18 cellular contexts compared by ENCODE assay signal in genomic region chr16:35745191-35745590, GRCh38.
DNase-seq lines count a peak whose midpoint lies in the region; ATAC-seq, FAIRE-seq and TF ChIP-seq lines count a peak whose summit lies in the region.
"Had no signal": no experiment of that assay in that cellular context is flagged by ENCODE, and none has a peak within 500 bp of the region (broad histone marks: within the 10 kb centered on the region; RNA-seq: fewer than 3 reads in every experiment).

No MANE protein-coding gene starts in this region.

- H3K9me2 ChIP-seq in HCT116 (ENCODE audit: insufficient read depth) = no peaks in the 10 kb centered on the region

- H3K9ac ChIP-seq in HCT116 (ENCODE audit: low read length) = no peak overlapping the region; the same call in 1 of the 2 replicates

- no peaks in the 10 kb centered on the region for H4K20me1 ChIP-seq in HCT116 (ENCODE audit: insufficient read depth)

- peak overlapping the region; percentile 52 for H3K27ac ChIP-seq in HCT116 (ENCODE audit: low read depth, low read length)
- H3K27ac ChIP-seq: C4-2B had no signal

- intact Hi-C loops in HCT116 (cut with micrococcal nuclease) = no loop called here

- ATAC-seq in HCT116 = peak; percentile 47
- no peak for ATAC-seq in GM21381 (IDR thresholded peaks at IDR 0.05; ENCODE audit: unreplicated experiment)
- ATAC-seq in stimulated activated effector memory CD8-positive, alpha-beta T cell treated with anti-CD3 and anti-CD28 coated beads, Interleukin-12 subunit alpha, Interleukin-12 subunit beta, amount 100 ng/mL, for 72 hours = no peak

- no peak for TF ChIP-seq POLR2A in HCT116 (IDR thresholded peaks at IDR 0.05; ENCODE audit: borderline replicate concordance, extremely low read depth, insufficient read depth, insufficient read length)

- no peaks in the 10 kb centered on the region for H3K36me3 ChIP-seq in HCT116 (ENCODE audit: control insufficient read depth in 1 of 2, insufficient read depth in 2 of 2, low read length in 2 of 2)
- no peaks in the 10 kb centered on the region for H3K36me3 ChIP-seq in H7 (replicated peaks; ENCODE audit: control insufficient read depth, insufficient read depth, low read length)
- H3K36me3 ChIP-seq: BE2C had no signal

- H3K4me2 ChIP-seq in HCT116 (ENCODE audit: low read length) = peak overlapping the region; percentile 62

- H3K4me3 ChIP-seq in HCT116 (replicated peaks in 1 of 2; ENCODE audit: low read depth in 1 of 2, low read length in 2 of 2) (peak overlapping the region in 1 of 2 experiments; percentile 21; a peak in 2 of 4 replicates), epithelial cell of proximal tubule (ENCODE audit: low read depth, low read length) (peak overlapping the region; percentile 35), H7 (ENCODE audit: insufficient read depth, low read depth, low read length) (no peak overlapping the region)

- no peaks in the 10 kb centered on the region for H3K36me3 Mint-ChIP-seq in stimulated activated effector memory CD8-positive, alpha-beta T cell treated with anti-CD3 and anti-CD28 coated beads, Interleukin-12 subunit alpha, Interleukin-12 subunit beta, amount 100 ng/mL, for 72 hours

- POLR2A ChIA-PET in HCT116 (lab: Charles Lee) = no interaction called here

- no peak overlapping the region for H3K27ac Mint-ChIP-seq in stimulated activated effector memory CD8-positive, alpha-beta T cell treated with anti-CD3 and anti-CD28 coated beads, Interleukin-12 subunit alpha, Interleukin-12 subunit beta, amount 100 ng/mL, for 72 hours
- H3K27ac Mint-ChIP-seq: CD4-positive, alpha-beta memory T cell had no signal

- DNase-seq in HCT116 (ENCODE audit: low read depth, low spot score) (no peak), RCC 7860 (ENCODE audit: low spot score) (peak; percentile 74), epithelial cell of proximal tubule (ENCODE audit: low read depth) (peak; percentile 57), renal cortical epithelial cell (ENCODE audit: low read depth) (peak; percentile 78), H7 (no peak)
- no peak for DNase-seq in stimulated activated effector memory CD8-positive, alpha-beta T cell treated with anti-CD3 and anti-CD28 coated beads, Interleukin-12 subunit alpha, Interleukin-12 subunit beta, amount 100 ng/mL, for 72 hours (ENCODE audit: low spot score in 2 of 2)
- DNase-seq: BE2C; CD4-positive, alpha-beta memory T cell; DMS153; DND-41; GDM1; HCEC 1CT had no signal

- BruUV-seq in HCT116 (replicated peaks; lab: Mats Ljungman, UMichigan) = no TSS peak

- CTCF ChIA-PET in HCT116 (lab: Charles Lee) = no interaction called here

- peaks cover 52% of the 10 kb centered on the region for H3K9me3 Mint-ChIP-seq in stimulated activated effector memory CD8-positive, alpha-beta T cell treated with anti-CD3 and anti-CD28 coated beads, Interleukin-12 subunit alpha, Interleukin-12 subunit beta, amount 100 ng/mL, for 72 hours

- no peaks in the 10 kb centered on the region for H3K4me1 Mint-ChIP-seq in stimulated activated effector memory CD8-positive, alpha-beta T cell treated with anti-CD3 and anti-CD28 coated beads, Interleukin-12 subunit alpha, Interleukin-12 subunit beta, amount 100 ng/mL, for 72 hours
- H3K4me1 Mint-ChIP-seq: CD4-positive, alpha-beta memory T cell had no signal

- peaks cover 2 to 23% of the 10 kb centered on the region in 2 experiments; a peak in 2 of 4 replicates for H3K4me1 ChIP-seq in HCT116 (ENCODE audit: control insufficient read depth in 1 of 2, insufficient read depth in 2 of 2, low read length in 2 of 2)
- H3K4me1 ChIP-seq: BE2C had no signal

- H3K79me2 ChIP-seq in HCT116 (ENCODE audit: insufficient read depth, low read length) = no peaks in the 10 kb centered on the region

- TF ChIP-seq CTCF in HCT116 (IDR thresholded peaks at IDR 0.05 in 2 of 3, conservative IDR thresholded peaks at IDR 0.05 in 1 of 3; ENCODE audit: borderline replicate concordance in 1 of 3, insufficient read depth in 1 of 3, low read depth in 2 of 3, low read length in 2 of 3) (no peak), epithelial cell of proximal tubule (conservative IDR thresholded peaks at IDR 0.05; ENCODE audit: low read depth, low read length) (no peak)

- H3K9me3 ChIP-seq in HCT116 (ENCODE audit: control insufficient read depth in 1 of 2, insufficient read depth in 1 of 2, low read depth in 1 of 2, low read length in 2 of 2) = no peaks in the 10 kb centered on the region
- H3K9me3 ChIP-seq: BE2C had no signal

- no peak overlapping the region for H3K4me3 Mint-ChIP-seq in stimulated activated effector memory CD8-positive, alpha-beta T cell treated with anti-CD3 and anti-CD28 coated beads, Interleukin-12 subunit alpha, Interleukin-12 subunit beta, amount 100 ng/mL, for 72 hours
- H3K4me3 Mint-ChIP-seq: CD4-positive, alpha-beta memory T cell had no signal

- no peak overlapping the region for H2AFZ ChIP-seq in HCT116 (ENCODE audit: low read depth, low read length, poor library complexity, severe bottlenecking)

- no peak for FAIRE-seq in RCC 7860 (lab: Jason Lieb, UNC)
- FAIRE-seq: A204.1, D721Med, GM12892, H1 had no signal

- RAD21 ChIA-PET in HCT116 (lab: Charles Lee; ENCODE audit: low non-redundant PET in 1 of 2, low total read pairs in 2 of 2, uncharacterized antibody in 2 of 2, unreplicated experiment in 2 of 2) = no interaction called here

- H3K27me3 ChIP-seq in HCT116 (ENCODE audit: insufficient read depth, low read length) (no peaks in the 10 kb centered on the region), H7 (ENCODE audit: control insufficient read depth, insufficient read depth, low read length) (no peaks in the 10 kb centered on the region)
- H3K27me3 ChIP-seq: BE2C had no signal

- no peak for TF ChIP-seq RAD21 in HCT116 (IDR thresholded peaks at IDR 0.05; ENCODE audit: low read depth)

TF ChIP-seq in HCT116, 20 proteins besides CTCF, POLR2A, EP300 and RAD21:
- TF ChIP-seq YY1 (IDR thresholded peaks at IDR 0.05; ENCODE audit: extremely low read depth, insufficient replicate concordance, low read depth, low read length) (no peak), EZH2 (IDR thresholded peaks at IDR 0.05) (no peak), SP1 (IDR thresholded peaks at IDR 0.05; ENCODE audit: low read depth) (no peak), ATF3 (IDR thresholded peaks at IDR 0.05) (no peak), TCF7L2 (IDR thresholded peaks at IDR 0.05; ENCODE audit: borderline replicate concordance, extremely low read depth, insufficient read depth, insufficient read length) (no peak), SRF (IDR thresholded peaks at IDR 0.05; ENCODE audit: low read depth) (no peak), ZBTB33 (IDR thresholded peaks at IDR 0.05; ENCODE audit: extremely low read depth, insufficient replicate concordance, low read length) (no peak), ELF1 (IDR thresholded peaks at IDR 0.05; ENCODE audit: borderline replicate concordance, low read depth) (no peak), CBX3 (IDR thresholded peaks at IDR 0.05; ENCODE audit: low read depth) (no peak), ZFX (IDR thresholded peaks at IDR 0.05) (no peak), JUND (IDR thresholded peaks at IDR 0.05) (no peak)
- TF ChIP-seq, protein P1, sequence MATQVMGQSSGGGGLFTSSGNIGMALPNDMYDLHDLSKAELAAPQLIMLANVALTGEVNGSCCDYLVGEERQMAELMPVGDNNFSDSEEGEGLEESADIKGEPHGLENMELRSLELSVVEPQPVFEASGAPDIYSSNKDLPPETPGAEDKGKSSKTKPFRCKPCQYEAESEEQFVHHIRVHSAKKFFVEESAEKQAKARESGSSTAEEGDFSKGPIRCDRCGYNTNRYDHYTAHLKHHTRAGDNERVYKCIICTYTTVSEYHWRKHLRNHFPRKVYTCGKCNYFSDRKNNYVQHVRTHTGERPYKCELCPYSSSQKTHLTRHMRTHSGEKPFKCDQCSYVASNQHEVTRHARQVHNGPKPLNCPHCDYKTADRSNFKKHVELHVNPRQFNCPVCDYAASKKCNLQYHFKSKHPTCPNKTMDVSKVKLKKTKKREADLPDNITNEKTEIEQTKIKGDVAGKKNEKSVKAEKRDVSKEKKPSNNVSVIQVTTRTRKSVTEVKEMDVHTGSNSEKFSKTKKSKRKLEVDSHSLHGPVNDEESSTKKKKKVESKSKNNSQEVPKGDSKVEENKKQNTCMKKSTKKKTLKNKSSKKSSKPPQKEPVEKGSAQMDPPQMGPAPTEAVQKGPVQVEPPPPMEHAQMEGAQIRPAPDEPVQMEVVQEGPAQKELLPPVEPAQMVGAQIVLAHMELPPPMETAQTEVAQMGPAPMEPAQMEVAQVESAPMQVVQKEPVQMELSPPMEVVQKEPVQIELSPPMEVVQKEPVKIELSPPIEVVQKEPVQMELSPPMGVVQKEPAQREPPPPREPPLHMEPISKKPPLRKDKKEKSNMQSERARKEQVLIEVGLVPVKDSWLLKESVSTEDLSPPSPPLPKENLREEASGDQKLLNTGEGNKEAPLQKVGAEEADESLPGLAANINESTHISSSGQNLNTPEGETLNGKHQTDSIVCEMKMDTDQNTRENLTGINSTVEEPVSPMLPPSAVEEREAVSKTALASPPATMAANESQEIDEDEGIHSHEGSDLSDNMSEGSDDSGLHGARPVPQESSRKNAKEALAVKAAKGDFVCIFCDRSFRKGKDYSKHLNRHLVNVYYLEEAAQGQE (IDR thresholded peaks at IDR 0.05; ENCODE audit: low read depth) = no peak
- TF ChIP-seq, protein P2, sequence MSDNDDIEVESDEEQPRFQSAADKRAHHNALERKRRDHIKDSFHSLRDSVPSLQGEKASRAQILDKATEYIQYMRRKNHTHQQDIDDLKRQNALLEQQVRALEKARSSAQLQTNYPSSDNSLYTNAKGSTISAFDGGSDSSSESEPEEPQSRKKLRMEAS (IDR thresholded peaks at IDR 0.05) = no peak

Comparison
In these comparisons a context has a peak if more than half of its experiments do, and no peak if none do; other contexts are left out.
1. DNase-seq: peak in RCC 7860 (single experiment), epithelial cell of proximal tubule (single experiment) and renal cortical epithelial cell (single experiment); none in HCT116 (single experiment), stimulated activated effector memory CD8-positive, alpha-beta T cell treated with anti-CD3 and anti-CD28 coated beads, Interleukin-12 subunit alpha, Interleukin-12 subunit beta, amount 100 ng/mL, for 72 hours (0 of 2) and H7 (single experiment).